ENCODE assay signal across 21 cellular contexts in genomic region chr1:203805689-203806088, GRCh38. TPM values are rescaled to one million over a fixed set of nuclear protein-coding genes. Genes with fewer than 3 reads are reported as not detected.
DNase-seq lines count a peak whose midpoint lies in the region; ATAC-seq, FAIRE-seq and TF ChIP-seq lines count a peak whose summit lies in the region.
"Had no signal": no experiment of that assay in that cellular context is flagged by ENCODE, and none has a peak within 500 bp of the region (broad histone marks: within the 10 kb centered on the region; RNA-seq: fewer than 3 reads in every experiment).

No MANE protein-coding gene starts in this region.

- SMC1A ChIA-PET in GM12878 (lab: Charles Lee; ENCODE audit: uncharacterized antibody, unreplicated experiment): no interaction called here

- H3K27ac ChIP-seq in CD4-positive, alpha-beta T cell (ENCODE audit: low read depth, low read length): no peak overlapping the region
- H3K27ac ChIP-seq in HEK293 (ENCODE audit: extremely low read depth, low read depth, low read length) (no peak overlapping the region), GM12878 (ENCODE audit: control insufficient read depth, insufficient read depth) (no peak overlapping the region), esophagus muscularis mucosa (replicated peaks in 1 of 4) (no peak overlapping the region)
- H3K27ac ChIP-seq: BLaER1 had no signal

- ATAC-seq in CD4-positive, alpha-beta T cell (ENCODE audit: poor library complexity): no peak
- no peak for ATAC-seq in GM12878
- no peak for ATAC-seq in activated CD4-positive, CD25-positive, alpha-beta regulatory T cell treated with anti-CD3 and anti-CD28 coated beads, Interleukin-2, amount 50 U/mL, for 24 hours
- ATAC-seq: HCT116, HepG2 had no signal

- no peak for TF ChIP-seq CTCF in CD4-positive, alpha-beta T cell (IDR thresholded peaks at IDR 0.05)
- TF ChIP-seq CTCF in HEK293 (tag by site-specific recombination; IDR thresholded peaks at IDR 0.05): no peak
- TF ChIP-seq CTCF in GM12878 (IDR thresholded peaks at IDR 0.05 in 2 of 3, conservative IDR thresholded peaks at IDR 0.05 in 1 of 3; ENCODE audit: control insufficient read depth in 2 of 3, extremely low read depth in 1 of 3, insufficient read depth in 1 of 3, low read depth in 3 of 3, low read length in 3 of 3): no peak
- no peak for TF ChIP-seq CTCF in esophagus muscularis mucosa (IDR thresholded peaks at IDR 0.05)

- peaks cover 57% of the 10 kb centered on the region for H3K4me1 Mint-ChIP-seq in CD4-positive, alpha-beta T cell (ENCODE audit: low read depth)
- H3K4me1 Mint-ChIP-seq: CD14-positive monocyte had no signal

- no peak overlapping the region for H2AFZ ChIP-seq in GM12878 (ENCODE audit: control insufficient read depth, low read depth, low read length)

- no peak overlapping the region for H3K4me3 ChIP-seq in HEK293 (ENCODE audit: low read depth, low read length)
- H3K4me3 ChIP-seq in GM12878: no peak overlapping the region
- H3K4me3 ChIP-seq in esophagus muscularis mucosa: no peak overlapping the region
- H3K4me3 ChIP-seq: BLaER1 had no signal

- no peak for DNase-seq in CD4-positive, alpha-beta T cell
- DNase-seq in GM12878 (ENCODE audit: low read depth, low spot score): no peak
- peak; percentile 53 for DNase-seq in esophagus muscularis mucosa (ENCODE audit: extremely low spot score)
- no peak for DNase-seq in NCI-H1436 (lab: John Stamatoyannopoulos, UW)
- no peak for DNase-seq in stimulated activated CD4-positive, alpha-beta T cell treated with anti-CD3 and anti-CD28 coated beads, Interleukin-4, amount 100 ng/mL, for 4 hours
- DNase-seq in T-helper 9 cell: no peak
- DNase-seq: 8988T; CD8-positive, alpha-beta memory T cell; COR-L47; GOT3; H7 had no signal

- RAD21 ChIA-PET in GM12878 (lab: Charles Lee; ENCODE audit: unreplicated experiment): no interaction called here

- H3K79me2 ChIP-seq in GM12878 (ENCODE audit: control insufficient read depth, insufficient read depth, low read length): peaks cover 36% of the 10 kb centered on the region

- peak overlapping the region; percentile 4 for H3K27ac Mint-ChIP-seq in CD4-positive, alpha-beta T cell
- H3K27ac Mint-ChIP-seq: IgD-negative memory B cell had no signal

- no peak for FAIRE-seq in GM12878 (lab: Jason Lieb, UNC)
- FAIRE-seq: D721Med, G401.6, HepG2 had no signal

- no peaks in the 10 kb centered on the region for H3K27me3 Mint-ChIP-seq in CD4-positive, alpha-beta T cell
- H3K27me3 Mint-ChIP-seq: CD8-positive, alpha-beta memory T cell; IgD-negative memory B cell had no signal

- TSS peak; percentile 1 for BruUV-seq in GM12878 (replicated peaks; lab: Mats Ljungman, UMichigan)

- H3K4me1 ChIP-seq in HEK293 (ENCODE audit: control insufficient read depth, insufficient read depth, low read length) (no peaks in the 10 kb centered on the region), GM12878 (ENCODE audit: control insufficient read depth, insufficient read depth, low read length) (no peaks in the 10 kb centered on the region), esophagus muscularis mucosa (peaks cover 9 to 48% (median 46%) of the 10 kb centered on the region in 4 donors)
- H3K4me1 ChIP-seq: BLaER1 had no signal

- no peak overlapping the region for H3K4me2 ChIP-seq in GM12878 (ENCODE audit: control insufficient read depth, insufficient read depth)
- H3K4me2 ChIP-seq: BLaER1 had no signal

- intact Hi-C loops in CD4-positive, alpha-beta T cell (cut with DNase I, micrococcal nuclease): no loop called here
- intact Hi-C loops in GM12878 (cut with micrococcal nuclease; ENCODE audit: unreplicated experiment): no loop called here
- intact Hi-C loops in esophagus muscularis mucosa (cut with DNase I): no loop called here

- H3K9me3 ChIP-seq in CD4-positive, alpha-beta T cell (ENCODE audit: control insufficient read depth, low read length): no peaks in the 10 kb centered on the region
- H3K9me3 ChIP-seq in HEK293 (ENCODE audit: control insufficient read depth, insufficient read depth, low read depth, low read length): no peaks in the 10 kb centered on the region
- no peaks in the 10 kb centered on the region for H3K9me3 ChIP-seq in GM12878 (replicated peaks; ENCODE audit: control insufficient read depth, insufficient read depth, low read length)
- no peaks in the 10 kb centered on the region for H3K9me3 ChIP-seq in esophagus muscularis mucosa

- H3K9ac ChIP-seq in GM12878 (ENCODE audit: control insufficient read depth, insufficient read depth, low read length): no peak overlapping the region
- H3K9ac ChIP-seq: BLaER1 had no signal

- no peaks in the 10 kb centered on the region for H3K9me3 Mint-ChIP-seq in CD4-positive, alpha-beta T cell
- H3K9me3 Mint-ChIP-seq: CD14-positive monocyte; CD8-positive, alpha-beta memory T cell; IgD-negative memory B cell had no signal

- no peak for TF ChIP-seq EP300 in GM12878 (IDR thresholded peaks at IDR 0.05; ENCODE audit: borderline replicate concordance in 1 of 2, control insufficient read depth in 1 of 2, low read depth in 2 of 2, low read length in 2 of 2)
- no peak for TF ChIP-seq EP300 in esophagus muscularis mucosa (IDR thresholded peaks at IDR 0.05)

- no peak for TF ChIP-seq POLR2A in GM12878 (IDR thresholded peaks at IDR 0.05; ENCODE audit: low read depth, low read length)
- no peak for TF ChIP-seq POLR2A in esophagus muscularis mucosa (IDR thresholded peaks at IDR 0.05; ENCODE audit: low read depth)

- POLR2A ChIA-PET in CD4-positive, alpha-beta T cell (lab: Charles Lee): no interaction called here
- POLR2A ChIA-PET in HEK293 (lab: Yijun Ruan, JAX): no interaction called here
- POLR2A ChIA-PET in GM12878 (lab: Charles Lee): no interaction called here

- in situ Hi-C loops in GM12878 (cut with MboI): no loop called here

- H3K36me3 ChIP-seq in HEK293 (ENCODE audit: control insufficient read depth in 2 of 2, insufficient read depth in 1 of 2, low read length in 2 of 2) (peaks cover 51 to 64% of the 10 kb centered on the region in 2 experiments), GM12878 (ENCODE audit: control insufficient read depth in 2 of 2, insufficient read depth in 2 of 2, low read length in 1 of 2) (peaks cover 1 to 18% of the 10 kb centered on the region in 2 experiments), esophagus muscularis mucosa (peaks cover 6 to 53% (median 34%) of the 10 kb centered on the region in 4 donors)

- H3K36me3 Mint-ChIP-seq in CD4-positive, alpha-beta T cell (ENCODE audit: low read depth): peaks cover 75% of the 10 kb centered on the region

- no peaks in the 10 kb centered on the region for H3K27me3 ChIP-seq in CD4-positive, alpha-beta T cell (ENCODE audit: control insufficient read depth, insufficient read depth, low read length)
- no peaks in the 10 kb centered on the region for H3K27me3 ChIP-seq in GM12878 (replicated peaks in 1 of 2; ENCODE audit: control insufficient read depth in 2 of 2, insufficient read depth in 2 of 2, low read length in 1 of 2)
- H3K27me3 ChIP-seq in esophagus muscularis mucosa: no peaks in the 10 kb centered on the region
- H3K27me3 ChIP-seq: BLaER1 had no signal

- WGBS in GM12878 (ENCODE audit: insufficient coverage, insufficient replicate concordance, low lambda C conversion rate, missing lambda C conversion rate): 99% methylated on average over 7 of the region's 7 CpGs
- WGBS in esophagus muscularis mucosa: 98% methylated on average over 7 of the region's 7 CpGs

- TF ChIP-seq RAD21 in GM12878 (IDR thresholded peaks at IDR 0.05; ENCODE audit: insufficient read depth, low read depth, low read length): no peak

- H3K4me3 Mint-ChIP-seq in CD4-positive, alpha-beta T cell: no peak overlapping the region
- H3K4me3 Mint-ChIP-seq: CD14-positive monocyte; CD8-positive, alpha-beta memory T cell; IgD-negative memory B cell had no signal

- CTCF ChIA-PET in CD4-positive, alpha-beta T cell (lab: Charles Lee): no interaction called here
- CTCF ChIA-PET in HEK293 (lab: Yijun Ruan, JAX): no interaction called here
- CTCF ChIA-PET in GM12878 (lab: Yijun Ruan, JAX): no interaction called here

- H4K20me1 ChIP-seq in GM12878 (ENCODE audit: control insufficient read depth, insufficient read depth): no peaks in the 10 kb centered on the region; the same call in 1 of the 2 replicates

RNA-seq across cellular contexts. Expression of gene ZBED6, which starts 10.3 kb away (rescaled TPM):
- 10 to 100 TPM; 25.0 to 25.2 TPM for total RNA-seq in CD4-positive, alpha-beta T cell
- total RNA-seq in GM12878 (2013; cell fraction: nucleolus; rRNA removed): 53.2 and 58.4 TPM in 2 replicates
- 10.3 and 12.2 TPM in 2 replicates for total RNA-seq in GM12878 (2014; rRNA removed)
- 8.1 and 9.9 TPM in 2 replicates for total RNA-seq in GM12878 (2014; rRNA removed; fragmentation: Illumina TruSeq; extraction: Trizol)
- 13.7 and 15.9 TPM in 2 replicates for total RNA-seq in GM12878 (2021)
- 1.6 TPM for polyA plus RNA-seq in GM12878 (2011; ENCODE audit: low read depth)
- 8.5 and 11.7 TPM in 2 replicates for polyA plus RNA-seq in GM12878 (2011; rRNA removed)
- polyA plus RNA-seq in GM12878 (2011; cell fraction: cytosol; rRNA removed): 6.2 and 8.4 TPM in 2 replicates
- 26.8 and 34.7 TPM in 2 replicates for polyA plus RNA-seq in GM12878 (2011; cell fraction: nucleus; rRNA removed)
- 2.1 and 2.2 TPM in 2 replicates for polyA plus RNA-seq in GM12878 (2012)
- polyA plus RNA-seq in GM12878 (2014; fragmentation: Illumina TruSeq; extraction: Trizol): 5.2 and 8.8 TPM in 2 replicates
- polyA plus RNA-seq in GM12878 (2014; fragmentation: Nextera tagmentation; extraction: Ambion mirVana): under 1 TPM; 0.13 to 0.63 TPM
- 3.4 and 4.4 TPM in 2 replicates for polyA plus RNA-seq in GM12878 (2014; rRNA removed)
- polyA plus RNA-seq in GM12878 (2016; fragmentation: Nextera tagmentation; extraction: Ambion mirVana): 1 to 10 TPM in 1 of 2 experiments, under 1 TPM in 1; 0.71 to 1.5 TPM
- 30.8 and 31.2 TPM in 2 replicates for polyA minus RNA-seq in GM12878 (2011; rRNA and poly(A)+ RNA removed)
- polyA minus RNA-seq in GM12878 (2011; cell fraction: cytosol; rRNA and poly(A)+ RNA removed): 6.3 and 7.7 TPM in 2 replicates
- 35.4 and 39.3 TPM in 2 replicates for polyA minus RNA-seq in GM12878 (2011; cell fraction: nucleus; rRNA and poly(A)+ RNA removed)
- 10 to 100 TPM; 13.7 to 20.4 (median 15.0) TPM for total RNA-seq in esophagus muscularis mucosa

RNA-seq across cellular contexts. Expression of gene ZC3H11A, which starts 10.3 kb away (rescaled TPM):
- total RNA-seq in CD4-positive, alpha-beta T cell: 10 to 100 TPM; 67.6 to 73.3 TPM
- 223 and 228 TPM in 2 replicates for total RNA-seq in GM12878 (2013; cell fraction: nucleolus; rRNA removed)
- 61.2 and 70.2 TPM in 2 replicates for total RNA-seq in GM12878 (2014; rRNA removed)
- 69.9 and 75.5 TPM in 2 replicates for total RNA-seq in GM12878 (2014; rRNA removed; fragmentation: Illumina TruSeq; extraction: Trizol)
- 59.2 and 60.4 TPM in 2 replicates for total RNA-seq in GM12878 (2021)
- polyA plus RNA-seq in GM12878 (2011; ENCODE audit: low read depth): 55.4 TPM
- 123 and 175 TPM in 2 replicates for polyA plus RNA-seq in GM12878 (2011; rRNA removed)
- polyA plus RNA-seq in GM12878 (2011; cell fraction: cytosol; rRNA removed): 63.3 and 74.1 TPM in 2 replicates
- polyA plus RNA-seq in GM12878 (2011; cell fraction: nucleus; rRNA removed): 146 and 198 TPM in 2 replicates
- 61.7 and 76.5 TPM in 2 replicates for polyA plus RNA-seq in GM12878 (2012)
- 88.2 and 93.7 TPM in 2 replicates for polyA plus RNA-seq in GM12878 (2014; fragmentation: Illumina TruSeq; extraction: Trizol)
- 10 to 100 TPM; 21.1 to 22.7 TPM for polyA plus RNA-seq in GM12878 (2014; fragmentation: Nextera tagmentation; extraction: Ambion mirVana)
- polyA plus RNA-seq in GM12878 (2014; rRNA removed): 54.7 and 62.4 TPM in 2 replicates
- polyA plus RNA-seq in GM12878 (2016; fragmentation: Nextera tagmentation; extraction: Ambion mirVana): 10 to 100 TPM; 43.6 to 45.4 TPM
- 77.5 and 81.6 TPM in 2 replicates for polyA minus RNA-seq in GM12878 (2011; rRNA and poly(A)+ RNA removed)
- polyA minus RNA-seq in GM12878 (2011; cell fraction: cytosol; rRNA and poly(A)+ RNA removed): 31.9 and 36.8 TPM in 2 replicates
- 62.1 and 67.5 TPM in 2 replicates for polyA minus RNA-seq in GM12878 (2011; cell fraction: nucleus; rRNA and poly(A)+ RNA removed)
- total RNA-seq in esophagus muscularis mucosa: 10 to 100 TPM; 73.2 to 85.6 (median 81.3) TPM

RNA-seq across cellular contexts. Expression of gene LAX1, which starts 40.7 kb away (rescaled TPM):
- 10 to 100 TPM; 16.6 to 18.3 TPM for total RNA-seq in CD4-positive, alpha-beta T cell
- 1.4 and 1.8 TPM in 2 replicates for total RNA-seq in GM12878 (2013; cell fraction: nucleolus; rRNA removed)
- total RNA-seq in GM12878 (2014; rRNA removed) (10.9 and 11.1 TPM in 2 replicates), GM12878 (2014; rRNA removed; fragmentation: Illumina TruSeq; extraction: Trizol) (13.5 and 14.5 TPM in 2 replicates), GM12878 (2021) (9.7 and 11.6 TPM in 2 replicates), esophagus muscularis mucosa (1 to 10 TPM in 2 of 4 donors, under 1 TPM in 2; 0.13 to 2.3 (median 0.97) TPM)
- polyA plus RNA-seq in GM12878 (2011; ENCODE audit: low read depth): 5.3 TPM
- polyA plus RNA-seq in GM12878 (2011; rRNA removed) (2.0 and 2.1 TPM in 2 replicates), GM12878 (2014; fragmentation: Illumina TruSeq; extraction: Trizol) (14.6 and 15.0 TPM in 2 replicates), GM12878 (2014; fragmentation: Nextera tagmentation; extraction: Ambion mirVana) (1 to 10 TPM; 5.2 to 6.9 TPM), GM12878 (2014; rRNA removed) (9.9 and 10.9 TPM in 2 replicates), GM12878 (2016; fragmentation: Nextera tagmentation; extraction: Ambion mirVana) (1 to 10 TPM; 6.6 to 8.0 TPM)
- 2.0 and 2.1 TPM in 2 replicates for polyA plus RNA-seq in GM12878 (2011; cell fraction: cytosol; rRNA removed)
- polyA plus RNA-seq in GM12878 (2011; cell fraction: nucleus; rRNA removed): 0.51 and 0.79 TPM in 2 replicates
- 6.2 and 8.2 TPM in 2 replicates for polyA plus RNA-seq in GM12878 (2012)
- polyA minus RNA-seq in GM12878 (2011; rRNA and poly(A)+ RNA removed): 4.0 and 4.1 TPM in 2 replicates
- polyA minus RNA-seq in GM12878 (2011; cell fraction: cytosol; rRNA and poly(A)+ RNA removed): 1.8 and 3.7 TPM in 2 replicates
- polyA minus RNA-seq in GM12878 (2011; cell fraction: nucleus; rRNA and poly(A)+ RNA removed): 1.3 and 1.8 TPM in 2 replicates
- total RNA-seq: H7, HepG2 had no signal
- polyA plus RNA-seq: AG04450, CD14-positive monocyte, HepG2 had no signal

RNA-seq across cellular contexts. Expression of gene SNRPE, which starts 55.7 kb away (rescaled TPM):
- total RNA-seq in CD4-positive, alpha-beta T cell: 10 to 100 TPM; 63.0 to 65.9 TPM
- total RNA-seq in GM12878 (2013; cell fraction: nucleolus; rRNA removed): 30.9 and 33.0 TPM in 2 replicates
- 109 and 122 TPM in 2 replicates for total RNA-seq in GM12878 (2014; rRNA removed)
- 189 and 196 TPM in 2 replicates for total RNA-seq in GM12878 (2014; rRNA removed; fragmentation: Illumina TruSeq; extraction: Trizol)
- total RNA-seq in GM12878 (2021): 262 and 287 TPM in 2 replicates
- 1,993 TPM for polyA plus RNA-seq in GM12878 (2011; ENCODE audit: low read depth)
- polyA plus RNA-seq in GM12878 (2011; rRNA removed): 370 and 615 TPM in 2 replicates
- polyA plus RNA-seq in GM12878 (2011; cell fraction: cytosol; rRNA removed): 288 and 332 TPM in 2 replicates
- polyA plus RNA-seq in GM12878 (2011; cell fraction: nucleus; rRNA removed): 172 TPM in 2 replicates
- polyA plus RNA-seq in GM12878 (2012): 346 and 470 TPM in 2 replicates
- 256 and 261 TPM in 2 replicates for polyA plus RNA-seq in GM12878 (2014; fragmentation: Illumina TruSeq; extraction: Trizol)
- polyA plus RNA-seq in GM12878 (2014; fragmentation: Nextera tagmentation; extraction: Ambion mirVana): 1,000 to 10,000 TPM; 1,331 to 1,384 TPM
- 167 and 192 TPM in 2 replicates for polyA plus RNA-seq in GM12878 (2014; rRNA removed)
- 1,000 to 10,000 TPM in 1 of 2 experiments, 100 to 1,000 TPM in 1; 959 to 1,046 TPM for polyA plus RNA-seq in GM12878 (2016; fragmentation: Nextera tagmentation; extraction: Ambion mirVana)
- 108 and 168 TPM in 2 replicates for polyA minus RNA-seq in GM12878 (2011; rRNA and poly(A)+ RNA removed)
- polyA minus RNA-seq in GM12878 (2011; cell fraction: cytosol; rRNA and poly(A)+ RNA removed): 15.8 and 23.8 TPM in 2 replicates
- polyA minus RNA-seq in GM12878 (2011; cell fraction: nucleus; rRNA and poly(A)+ RNA removed): 27.8 and 36.4 TPM in 2 replicates
- 10 to 100 TPM; 19.0 to 45.7 (median 35.1) TPM for total RNA-seq in esophagus muscularis mucosa
